12 cellular contexts compared by ENCODE assay signal in genomic region chr1:202618387-202619022, GRCh38.
DNase-seq lines count a peak whose midpoint lies in the region; ATAC-seq, FAIRE-seq and TF ChIP-seq lines count a peak whose summit lies in the region.
"Had no signal": no experiment of that assay in that cellular context is flagged by ENCODE, and none has a peak within 500 bp of the region (broad histone marks: within the 10 kb centered on the region; RNA-seq: fewer than 3 reads in every experiment).

No MANE protein-coding gene starts in this region.

- H3K4me2 ChIP-seq in OCI-LY3 (ENCODE audit: low read length), result peak overlapping the region; percentile 34; the same call in 1 of the 2 replicates
- H3K4me2 ChIP-seq in keratinocyte (ENCODE audit: control insufficient read depth, extremely low read depth, insufficient read depth, low read depth, low read length), result peak overlapping the region; percentile 0

- TF ChIP-seq CTCF in OCI-LY3 (IDR thresholded peaks at IDR 0.05; ENCODE audit: low read depth, low read length) (no peak), keratinocyte (optimal IDR thresholded peaks at IDR 0.05 in 1 of 3, IDR thresholded peaks at IDR 0.05 in 1 of 3, conservative IDR thresholded peaks at IDR 0.05 in 1 of 3; ENCODE audit: extremely low read depth in 1 of 3, insufficient read depth in 2 of 3, low read length in 3 of 3) (no peak)

- dilution Hi-C loops in keratinocyte (cut with MboI; ENCODE audit: extremely low pct_ligation_motif_present, low sequenced_read_pairs), result no loop called here

- H3K4me3 ChIP-seq in OCI-LY3 (ENCODE audit: low read length), result no peak overlapping the region
- no peak overlapping the region for H3K4me3 ChIP-seq in keratinocyte (ENCODE audit: control insufficient read depth in 2 of 3, extremely low read depth in 1 of 3, insufficient read depth in 2 of 3, low read depth in 1 of 3, low read length in 3 of 3)

- no peak overlapping the region for H2AFZ ChIP-seq in OCI-LY3 (ENCODE audit: low read depth, low read length)
- H2AFZ ChIP-seq in keratinocyte (ENCODE audit: control insufficient read depth, low read length), result no peak overlapping the region

- H3K27ac ChIP-seq in OCI-LY3 (ENCODE audit: low read length), result no peak overlapping the region
- no peak overlapping the region for H3K27ac ChIP-seq in keratinocyte (ENCODE audit: control insufficient read depth, insufficient read depth, low read length)
- H3K27ac ChIP-seq: HL-60 had no signal

- H4K20me1 ChIP-seq in OCI-LY3 (ENCODE audit: insufficient read depth, low read length), result peaks cover 57% of the 10 kb centered on the region
- no peaks in the 10 kb centered on the region for H4K20me1 ChIP-seq in keratinocyte (ENCODE audit: control insufficient read depth, extremely low read depth, insufficient read depth, low read length)

- peak; percentile 36 for ATAC-seq in GM21423 (IDR thresholded peaks at IDR 0.05; ENCODE audit: unreplicated experiment)
- ATAC-seq in HG02970 (IDR thresholded peaks at IDR 0.05; ENCODE audit: low FRiP score, unreplicated experiment), result no peak
- ATAC-seq: left lobe of liver had no signal

- H3K36me3 ChIP-seq in OCI-LY3 (replicated peaks; ENCODE audit: low read depth, low read length) (no peaks in the 10 kb centered on the region), keratinocyte (ENCODE audit: control insufficient read depth in 2 of 2, extremely low read depth in 1 of 2, insufficient read depth in 2 of 2, low read length in 2 of 2) (no peaks in the 10 kb centered on the region)

- peak; percentile 62 for DNase-seq in COLO829 (ENCODE audit: low spot score)
- no peak for DNase-seq in keratinocyte (ENCODE audit: low read depth, low spot score)
- DNase-seq in SKM-1 treated with dmso at 0.1 percent for 144 hours (lab: John Stamatoyannopoulos, UW; ENCODE audit: unreplicated experiment), result no peak
- no peak for DNase-seq in OCI-M2 (lab: John Stamatoyannopoulos, UW; ENCODE audit: unreplicated experiment)
- DNase-seq in cerebellar nuclear complex (lab: John Stamatoyannopoulos, UW), result no peak
- DNase-seq: SHP77 had no signal

- no peaks in the 10 kb centered on the region for H3K9me1 ChIP-seq in keratinocyte (ENCODE audit: control insufficient read depth, extremely low read depth, insufficient read depth, low read length)

- peaks cover 28% of the 10 kb centered on the region for H3K4me1 ChIP-seq in OCI-LY3 (ENCODE audit: low read length)
- peaks cover 13% of the 10 kb centered on the region for H3K4me1 ChIP-seq in keratinocyte (ENCODE audit: control insufficient read depth, extremely low read depth, insufficient read depth, low read length)

- H3K9ac ChIP-seq in OCI-LY3 (ENCODE audit: low read length) (no peak overlapping the region), keratinocyte (ENCODE audit: control insufficient read depth, extremely low read depth, insufficient read depth, low read length) (no peak overlapping the region)

- no peaks in the 10 kb centered on the region for H3K9me3 ChIP-seq in OCI-LY3 (ENCODE audit: insufficient read depth, low read length)
- no peaks in the 10 kb centered on the region for H3K9me3 ChIP-seq in keratinocyte (ENCODE audit: control insufficient read depth, low read depth, low read length)

- H3K27me3 ChIP-seq in OCI-LY3 (ENCODE audit: low read depth, low read length) (peaks cover 93% of the 10 kb centered on the region), keratinocyte (ENCODE audit: control insufficient read depth, extremely low read depth, insufficient read depth, low read length) (peaks cover 2% of the 10 kb centered on the region)

- FAIRE-seq in keratinocyte (lab: Jason Lieb, UNC), result no peak
- FAIRE-seq: G401.6 had no signal

- no peaks in the 10 kb centered on the region for H3K79me2 ChIP-seq in OCI-LY3 (ENCODE audit: low read length)
- H3K79me2 ChIP-seq in keratinocyte (ENCODE audit: control insufficient read depth, insufficient read depth, low read length), result no peaks in the 10 kb centered on the region
